ENCODE assay signal across 8 cellular contexts in the genomic region with DNA sequence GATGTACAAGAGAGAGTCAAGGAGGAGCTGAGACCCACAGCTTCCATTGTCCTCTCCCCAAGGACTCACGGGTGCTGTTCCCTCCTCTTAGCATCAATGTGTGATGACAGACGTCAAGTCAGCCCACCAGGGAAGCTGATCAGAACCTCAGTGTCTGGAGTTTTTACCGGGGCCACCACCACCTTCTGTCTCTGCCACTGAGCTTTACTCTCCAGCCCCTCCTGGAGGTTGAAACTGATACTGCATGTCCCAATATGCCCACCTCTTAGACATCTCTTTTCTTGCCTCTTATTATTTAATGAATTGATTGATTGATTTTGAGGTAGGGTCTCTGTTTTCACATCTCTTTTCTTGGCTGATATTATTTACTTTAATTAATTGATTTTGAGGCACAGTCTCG. TPM values are rescaled to one million over a fixed set of nuclear protein-coding genes. Genes with fewer than 3 reads are reported as not detected.
DNase-seq lines count a peak whose midpoint lies in the region; ATAC-seq lines count a peak whose summit lies in the region.

No MANE protein-coding gene starts in this region.

- H3K27ac ChIP-seq in Karpas-422 (ENCODE audit: low read length), result no peak overlapping the region

- peaks cover 24% of the 10 kb centered on the region for H3K4me1 ChIP-seq in Karpas-422 (ENCODE audit: low read length)

- no peaks in the 10 kb centered on the region for H3K79me2 ChIP-seq in Karpas-422 (ENCODE audit: low read length)

- no peak overlapping the region for H2AFZ ChIP-seq in Karpas-422 (ENCODE audit: low read length)

- H3K36me3 Mint-ChIP-seq in activated naive CD4-positive, alpha-beta T cell treated with anti-CD3 and anti-CD28 coated beads, Interleukin-2, amount 50 U/mL, for 24 hours, result no peaks in the 10 kb centered on the region

- H3K9me3 ChIP-seq in Karpas-422 (ENCODE audit: low read length), result no peaks in the 10 kb centered on the region

- peak overlapping the region; percentile 65 for H3K27ac Mint-ChIP-seq in activated naive CD4-positive, alpha-beta T cell treated with anti-CD3 and anti-CD28 coated beads, Interleukin-2, amount 50 U/mL, for 24 hours

- H3K4me2 ChIP-seq in Karpas-422 (ENCODE audit: low read depth, low read length, poor library complexity, severe bottlenecking), result no peak overlapping the region

- no peaks in the 10 kb centered on the region for H4K20me1 ChIP-seq in Karpas-422 (ENCODE audit: insufficient read depth, low read depth, low read length)

- H3K27me3 ChIP-seq in Karpas-422 (ENCODE audit: low read length), result no peaks in the 10 kb centered on the region

- DNase-seq in NCI-H2171 treated with DMSO at 0.1 percent for 48 hours (lab: John Stamatoyannopoulos, UW) (peak; percentile 47), NCI-H2171 (lab: John Stamatoyannopoulos, UW) (no peak), Karpas-422 (peak; percentile 96), SKM-1 (lab: John Stamatoyannopoulos, UW; ENCODE audit: unreplicated experiment) (peak; percentile 70), iPS DF 4.7 (ENCODE audit: extremely low read depth, low spot score) (peak; percentile 58)
- DNase-seq in stimulated activated CD4-positive, alpha-beta T cell treated with anti-CD3 and anti-CD28 coated beads, Interleukin-2, amount 100 ng/mL, for 24 hours, result peak; percentile 83 to 84

- H3K4me3 ChIP-seq in Karpas-422 (ENCODE audit: low read length), result no peak overlapping the region

- H3K9ac ChIP-seq in Karpas-422 (ENCODE audit: low read length), result no peak overlapping the region

- H3K4me1 Mint-ChIP-seq in activated naive CD4-positive, alpha-beta T cell treated with anti-CD3 and anti-CD28 coated beads, Interleukin-2, amount 50 U/mL, for 24 hours, result peaks cover 25% of the 10 kb centered on the region

- H3K9me2 ChIP-seq in Karpas-422 (replicated peaks; ENCODE audit: insufficient read depth, low read length), result no peaks in the 10 kb centered on the region

- no peak overlapping the region for H3K4me3 Mint-ChIP-seq in activated naive CD4-positive, alpha-beta T cell treated with anti-CD3 and anti-CD28 coated beads, Interleukin-2, amount 50 U/mL, for 24 hours

- H3K36me3 ChIP-seq in Karpas-422 (ENCODE audit: insufficient read depth, low read length), result no peaks in the 10 kb centered on the region

- no peak for ATAC-seq in HG03442 (IDR thresholded peaks at IDR 0.05; ENCODE audit: unreplicated experiment)

- H3K27me3 Mint-ChIP-seq in activated naive CD4-positive, alpha-beta T cell treated with anti-CD3 and anti-CD28 coated beads, Interleukin-2, amount 50 U/mL, for 24 hours, result no peaks in the 10 kb centered on the region

- H3K9me3 Mint-ChIP-seq in activated naive CD4-positive, alpha-beta T cell treated with anti-CD3 and anti-CD28 coated beads, Interleukin-2, amount 50 U/mL, for 24 hours, result no peaks in the 10 kb centered on the region

RNA-seq across cellular contexts. Expression of a gene that starts 10.3 kb away (rescaled TPM):
- 27.9 and 66.6 TPM in 2 replicates for total RNA-seq in Karpas-422 (2014; rRNA removed; shearing (Covaris generic); ENCODE audit: low replicate concordance)

RNA-seq across cellular contexts. Expression of a gene that starts 33.7 kb away (rescaled TPM):
- 0.29 TPM in 1 of 2 replicates, not detected in the other for total RNA-seq in Karpas-422 (2014; rRNA removed; shearing (Covaris generic); ENCODE audit: low replicate concordance)

RNA-seq across cellular contexts. Expression of a gene that starts 44.1 kb away (rescaled TPM):
- 87.1 and 130 TPM in 2 replicates for total RNA-seq in Karpas-422 (2014; rRNA removed; shearing (Covaris generic); ENCODE audit: low replicate concordance)
